In genomic region chr22:41383085-41383484, GRCh38 we compare ENCODE assay signal across 8 cellular contexts. TPM values are rescaled to one million over a fixed set of nuclear protein-coding genes. Genes with fewer than 3 reads are reported as not detected.
A peak's percentile ranks its signal among the peaks of the same experiment; 100 is the strongest.
DNase-seq lines count a peak whose midpoint lies in the region; ATAC-seq, FAIRE-seq and TF ChIP-seq lines count a peak whose summit lies in the region.

No MANE protein-coding gene starts in this region.

- H3K4me3 ChIP-seq in bronchial epithelial cell (ENCODE audit: low read depth, low read length), result peak overlapping the region; percentile 80
- H3K4me3 ChIP-seq in muscle layer of duodenum (ENCODE audit: low read depth in 1 of 2, low read length in 2 of 2), result peak overlapping the region; percentile 76 to 86
- no peak overlapping the region for H3K4me3 ChIP-seq in mesendoderm (ENCODE audit: low read length)

- H3K36me3 Mint-ChIP-seq in stimulated activated naive CD8-positive, alpha-beta T cell treated with anti-CD3 and anti-CD28 coated beads, Interleukin-15, Interleukin-2, amounts not matched to agents 100 ng/mL and 50 ng/mL, for 24 hours (ENCODE audit: low read depth), result no peaks in the 10 kb centered on the region

- no peaks in the 10 kb centered on the region for H3K79me1 ChIP-seq in mesendoderm (ENCODE audit: low read length)

- H3K27me3 Mint-ChIP-seq in stimulated activated naive CD8-positive, alpha-beta T cell treated with anti-CD3 and anti-CD28 coated beads, Interleukin-15, Interleukin-2, amounts not matched to agents 100 ng/mL and 50 ng/mL, for 24 hours, result no peaks in the 10 kb centered on the region

- no peaks in the 10 kb centered on the region for H3K9me3 ChIP-seq in muscle layer of duodenum (ENCODE audit: control insufficient read depth in 1 of 2, low read length in 2 of 2)

- ATAC-seq in stimulated activated naive CD8-positive, alpha-beta T cell treated with anti-CD3 and anti-CD28 coated beads, Interleukin-15, Interleukin-2, amounts not matched to agents 100 U/mL and 50 U/mL, for 24 hours, result no peak
- ATAC-seq in GM18502 (IDR thresholded peaks at IDR 0.05; ENCODE audit: poor library complexity, unreplicated experiment), result no peak

- H3K9ac ChIP-seq in mesendoderm (ENCODE audit: low read length), result no peak overlapping the region

- H3K79me2 ChIP-seq in mesendoderm (ENCODE audit: control insufficient read depth, insufficient read depth, low read length), result no peaks in the 10 kb centered on the region

- no peak overlapping the region for H4K8ac ChIP-seq in mesendoderm (ENCODE audit: low read depth, low read length)

- H4K5ac ChIP-seq in mesendoderm (ENCODE audit: low read length), result no peak overlapping the region

- no peak overlapping the region for H2BK120ac ChIP-seq in mesendoderm (ENCODE audit: low read depth, low read length)

- H3K4me1 Mint-ChIP-seq in stimulated activated naive CD8-positive, alpha-beta T cell treated with anti-CD3 and anti-CD28 coated beads, Interleukin-15, Interleukin-2, amounts not matched to agents 100 ng/mL and 50 ng/mL, for 24 hours (ENCODE audit: low read depth), result peaks cover 17% of the 10 kb centered on the region

- H3K27me3 ChIP-seq in bronchial epithelial cell (ENCODE audit: control insufficient read depth, insufficient read depth, low read length) (no peaks in the 10 kb centered on the region), muscle layer of duodenum (ENCODE audit: low read depth, low read length) (no peaks in the 10 kb centered on the region), mesendoderm (ENCODE audit: insufficient read depth, low read length, poor library complexity) (no peaks in the 10 kb centered on the region)

- H2BK15ac ChIP-seq in mesendoderm (replicated peaks; ENCODE audit: low read depth), result no peak overlapping the region

- H2BK5ac ChIP-seq in mesendoderm (ENCODE audit: low read length), result no peak overlapping the region

- H3K27ac ChIP-seq in muscle layer of duodenum (ENCODE audit: low read length) (no peak overlapping the region), mesendoderm (ENCODE audit: low read depth, low read length) (no peak overlapping the region)

- no peak overlapping the region for H2AK5ac ChIP-seq in mesendoderm (ENCODE audit: low read length)

- no CpG with 5 or more reads among the region's 5 CpGs for WGBS in mesendoderm (ENCODE audit: extremely low coverage, insufficient coverage, low lambda C conversion rate)

- H3K4ac ChIP-seq in mesendoderm (ENCODE audit: low read depth, low read length), result no peak overlapping the region

- no peak overlapping the region for H3K23ac ChIP-seq in mesendoderm (ENCODE audit: low read length)

- H3K4me3 Mint-ChIP-seq in stimulated activated naive CD8-positive, alpha-beta T cell treated with anti-CD3 and anti-CD28 coated beads, Interleukin-15, Interleukin-2, amounts not matched to agents 100 ng/mL and 50 ng/mL, for 24 hours, result peak overlapping the region; percentile 53

- H3K56ac ChIP-seq in mesendoderm (ENCODE audit: low read length), result no peak overlapping the region

- H3K27ac Mint-ChIP-seq in stimulated activated naive CD8-positive, alpha-beta T cell treated with anti-CD3 and anti-CD28 coated beads, Interleukin-15, Interleukin-2, amounts not matched to agents 100 ng/mL and 50 ng/mL, for 24 hours, result no peak overlapping the region

- H3K4me1 ChIP-seq in muscle layer of duodenum (ENCODE audit: control insufficient read depth in 1 of 2, insufficient read depth in 2 of 2, low read length in 2 of 2), result peaks cover 0 to 18% of the 10 kb centered on the region in 2 donors
- H3K4me1 ChIP-seq in mesendoderm (ENCODE audit: control insufficient read depth, low read depth, low read length), result peaks cover 2% of the 10 kb centered on the region

- H3K18ac ChIP-seq in mesendoderm (ENCODE audit: low read length), result no peak overlapping the region

- DNase-seq in stimulated activated naive CD8-positive, alpha-beta T cell treated with anti-CD3 and anti-CD28 coated beads, Interleukin-15, Interleukin-2, amounts not matched to agents 100 U/mL and 50 U/mL, for 24 hours, result no peak
- no peak for DNase-seq in bronchial epithelial cell (ENCODE audit: low read depth)
- no peak for DNase-seq in mesendoderm
- DNase-seq in NCI-H1092 (lab: John Stamatoyannopoulos, UW), result no peak
- DNase-seq in iPS-NIHi7 (ENCODE audit: extremely low spot score), result no peak

- H3K4me2 ChIP-seq in mesendoderm (ENCODE audit: low read length), result no peak overlapping the region

- no peak for TF ChIP-seq CTCF in bronchial epithelial cell (IDR thresholded peaks at IDR 0.05; ENCODE audit: insufficient read depth, low read length, severe bottlenecking)

- peaks cover 1% of the 10 kb centered on the region for H3K36me3 ChIP-seq in bronchial epithelial cell (ENCODE audit: control insufficient read depth, insufficient read depth, low read length)
- H3K36me3 ChIP-seq in muscle layer of duodenum (ENCODE audit: control insufficient read depth in 1 of 2, insufficient read depth in 2 of 2, low read length in 2 of 2), result peaks cover 4 to 9% of the 10 kb centered on the region in 2 donors
- no peaks in the 10 kb centered on the region for H3K36me3 ChIP-seq in mesendoderm (ENCODE audit: control insufficient read depth, insufficient read depth, low read length)

- FAIRE-seq in bronchial epithelial cell (lab: Jason Lieb, UNC), result peak; percentile 85

- H3K9me3 Mint-ChIP-seq in stimulated activated naive CD8-positive, alpha-beta T cell treated with anti-CD3 and anti-CD28 coated beads, Interleukin-15, Interleukin-2, amounts not matched to agents 100 ng/mL and 50 ng/mL, for 24 hours, result no peaks in the 10 kb centered on the region

RNA-seq across cellular contexts. Expression of gene TEF, which starts 1.3 kb away (rescaled TPM):
- total RNA-seq in bronchial epithelial cell, result 7.6 and 13.2 TPM in 2 replicates
- polyA plus RNA-seq in mesendoderm (2013, experiment 1 of 2), result 1.4 TPM
- polyA plus RNA-seq in mesendoderm (2013, experiment 2 of 2), result 1.2 TPM
